In genomic region chrX:81336455-81337144, GRCh38 we compare ENCODE assay signal across 18 cellular contexts.
DNase-seq lines count a peak whose midpoint lies in the region; ATAC-seq and TF ChIP-seq lines count a peak whose summit lies in the region.
"Had no signal": no experiment of that assay in that cellular context is flagged by ENCODE, and none has a peak within 500 bp of the region (broad histone marks: within the 10 kb centered on the region; RNA-seq: fewer than 3 reads in every experiment).

No MANE protein-coding gene starts in this region.

- peaks cover 5% of the 10 kb centered on the region; the same call in 1 of the 2 replicates for H3K9me3 Mint-ChIP-seq in WTC11

- H3K27ac Mint-ChIP-seq in WTC11, result peak overlapping the region; percentile 46; the same call in 1 of the 2 replicates
- H3K27ac Mint-ChIP-seq: GM23338 had no signal

- DNase-seq in AG04450 (ENCODE audit: low read depth, low spot score), result no peak
- DNase-seq in WTC11 (ENCODE audit: low spot score), result no peak
- DNase-seq in fibroblast of gingiva (ENCODE audit: low read depth), result peak; percentile 4
- peak; percentile 20 for DNase-seq in mesendoderm
- DNase-seq in NOMO-1 treated with DMSO at 0.1 percent for 48 hours (lab: John Stamatoyannopoulos, UW; ENCODE audit: unreplicated experiment), result no peak
- no peak for DNase-seq in posterior vena cava (ENCODE audit: low spot score)
- no peak for DNase-seq in GM03348 (ENCODE audit: low spot score)
- DNase-seq in GM19238 (ENCODE audit: insufficient read length, low spot score), result no peak
- DNase-seq: DMS153, KBM-7, NCI-H1092, NCI-H1694, NCI-H446 treated with DMSO at 0.1 percent for 48 hours, NCI-H774 had no signal

- WGBS in mesendoderm (ENCODE audit: extremely low coverage, insufficient coverage, low lambda C conversion rate), result no CpG with 5 or more reads among the region's 4 CpGs

- no peaks in the 10 kb centered on the region for H3K79me1 ChIP-seq in mesendoderm (ENCODE audit: low read length)

- H3K27me3 ChIP-seq in AG04450 (ENCODE audit: control insufficient read depth, insufficient read depth, low read length), result no peaks in the 10 kb centered on the region
- no peaks in the 10 kb centered on the region for H3K27me3 ChIP-seq in mesendoderm (ENCODE audit: insufficient read depth, low read length, poor library complexity)

- ATAC-seq in WTC11, result peak; percentile 26; the same call in 1 of the 2 replicates
- ATAC-seq: GM23338 had no signal

- no peak overlapping the region for H4K8ac ChIP-seq in mesendoderm (ENCODE audit: low read depth, low read length)

- TF ChIP-seq CTCF in AG04450 (IDR thresholded peaks at IDR 0.05; ENCODE audit: low read depth, low read length), result no peak
- TF ChIP-seq CTCF in WTC11 (IDR thresholded peaks at IDR 0.05), result no peak

- no peak overlapping the region for H3K18ac ChIP-seq in mesendoderm (ENCODE audit: low read length)

- no peak overlapping the region for H3K4me3 Mint-ChIP-seq in WTC11
- H3K4me3 Mint-ChIP-seq: GM23338 had no signal

- H3K79me2 ChIP-seq in mesendoderm (ENCODE audit: control insufficient read depth, insufficient read depth, low read length), result no peaks in the 10 kb centered on the region

- no peak overlapping the region for H2BK120ac ChIP-seq in mesendoderm (ENCODE audit: low read depth, low read length)

- POLR2A ChIA-PET in AG04450 (lab: Yijun Ruan, JAX) (interaction anchor here (0.5 kb wide), 1 partner anchor 134 kb away, joined by 3 read pairs; no protein-coding TSS in a partner anchor), WTC11 (lab: Charles Lee) (no interaction called here)

- no peak overlapping the region for H2BK15ac ChIP-seq in mesendoderm (replicated peaks; ENCODE audit: low read depth)

- H2BK5ac ChIP-seq in mesendoderm (ENCODE audit: low read length), result no peak overlapping the region

- no peaks in the 10 kb centered on the region for H3K27me3 Mint-ChIP-seq in WTC11 (ENCODE audit: low read depth)

- H3K4me1 Mint-ChIP-seq in WTC11, result peaks cover 17% of the 10 kb centered on the region

- intact Hi-C loops in posterior vena cava (cut with DNase I), result no loop called here

- H3K36me3 Mint-ChIP-seq in WTC11, result no peaks in the 10 kb centered on the region

- no peak overlapping the region for H2AK5ac ChIP-seq in mesendoderm (ENCODE audit: low read length)

- H3K27ac ChIP-seq in AG04450 (ENCODE audit: low read depth, low read length) (peak overlapping the region; percentile 39), mesendoderm (ENCODE audit: low read depth, low read length) (no peak overlapping the region)
- H3K27ac ChIP-seq: 22Rv1; BLaER1 treated with 17β-estradiol and CSF1 and Interleukin-3, amounts not matched to agents 10 nM and 100 nM; SK-N-MC had no signal

- CTCF ChIA-PET in AG04450 (lab: Charles Lee), result no interaction called here
- CTCF ChIA-PET in WTC11 (lab: Charles Lee), result interaction anchor here (1.0 kb wide), 1 partner anchor 56 kb away, joined by 3 read pairs; no protein-coding TSS in a partner anchor

- no peak overlapping the region for H3K4ac ChIP-seq in mesendoderm (ENCODE audit: low read depth, low read length)

- H3K4me2 ChIP-seq in mesendoderm (ENCODE audit: low read length), result no peak overlapping the region
- H3K4me2 ChIP-seq: BLaER1 treated with 17β-estradiol and CSF1 and Interleukin-3, amounts not matched to agents 10 nM and 100 nM; GM23338 had no signal

- no peak overlapping the region for H3K4me3 ChIP-seq in AG04450 (ENCODE audit: low read depth, low read length)
- no peak overlapping the region for H3K4me3 ChIP-seq in mesendoderm (ENCODE audit: low read length)
- H3K4me3 ChIP-seq: BLaER1 treated with 17β-estradiol and CSF1 and Interleukin-3, amounts not matched to agents 10 nM and 100 nM; GM23338; SK-N-MC had no signal

- no peaks in the 10 kb centered on the region for H3K36me3 ChIP-seq in mesendoderm (ENCODE audit: control insufficient read depth, insufficient read depth, low read length)

- no peak overlapping the region for H3K56ac ChIP-seq in mesendoderm (ENCODE audit: low read length)

- H3K9ac ChIP-seq in mesendoderm (ENCODE audit: low read length), result no peak overlapping the region
- H3K9ac ChIP-seq: BLaER1 treated with 17β-estradiol and CSF1 and Interleukin-3, amounts not matched to agents 10 nM and 100 nM had no signal

- H4K5ac ChIP-seq in mesendoderm (ENCODE audit: low read length), result no peak overlapping the region

- no peaks in the 10 kb centered on the region for H3K9me3 ChIP-seq in AG04450 (ENCODE audit: control insufficient read depth, insufficient read depth, low read length)

- no peak overlapping the region for H3K23ac ChIP-seq in mesendoderm (ENCODE audit: low read length)

- H3K4me1 ChIP-seq in mesendoderm (ENCODE audit: control insufficient read depth, low read depth, low read length), result no peaks in the 10 kb centered on the region

TF ChIP-seq in WTC11, 78 proteins besides CTCF, POLR2A, EP300 and RAD21 (continues in another document):
- no peak for TF ChIP-seq ATF6 (CRISPR knock-in tag; IDR thresholded peaks at IDR 0.05)
- TF ChIP-seq PRDM15 (CRISPR knock-in tag; IDR thresholded peaks at IDR 0.05), result no peak
- no peak for TF ChIP-seq CDX4 (CRISPR knock-in tag; IDR thresholded peaks at IDR 0.05; ENCODE audit: borderline replicate concordance)
- TF ChIP-seq NR1H2 (CRISPR knock-in tag; IDR thresholded peaks at IDR 0.05), result no peak
- TF ChIP-seq ZNF671 (CRISPR knock-in tag; IDR thresholded peaks at IDR 0.05), result no peak
- TF ChIP-seq TEAD1 (CRISPR knock-in tag; IDR thresholded peaks at IDR 0.05), result no peak
- no peak for TF ChIP-seq MXD4 (CRISPR knock-in tag; IDR thresholded peaks at IDR 0.05; ENCODE audit: borderline replicate concordance)
- TF ChIP-seq ZNF232 (CRISPR knock-in tag; IDR thresholded peaks at IDR 0.05), result no peak
- no peak for TF ChIP-seq GABPB1 (CRISPR knock-in tag; IDR thresholded peaks at IDR 0.05)
- TF ChIP-seq FOXP1 (CRISPR knock-in tag; IDR thresholded peaks at IDR 0.05; ENCODE audit: borderline replicate concordance), result no peak

Comparison
In these comparisons a context has a peak if more than half of its experiments do, and no peak if none do; other contexts are left out.
1. DNase-seq: peak in fibroblast of gingiva (single experiment) and mesendoderm (single experiment); none in AG04450 (single experiment), WTC11 (single experiment), NOMO-1 treated with DMSO at 0.1 percent for 48 hours (single experiment), posterior vena cava (single experiment), GM03348 (single experiment) and GM19238 (single experiment).